In genomic region chr2:235510305-235510704, GRCh38 we compare ENCODE assay signal across 14 cellular contexts. TPM values are rescaled to one million over a fixed set of nuclear protein-coding genes. Genes with fewer than 3 reads are reported as not detected.
DNase-seq lines count a peak whose midpoint lies in the region; ATAC-seq, FAIRE-seq and TF ChIP-seq lines count a peak whose summit lies in the region.
"Had no signal": no experiment of that assay in that cellular context is flagged by ENCODE, and none has a peak within 500 bp of the region (broad histone marks: within the 10 kb centered on the region; RNA-seq: fewer than 3 reads in every experiment).

No MANE protein-coding gene starts in this region.

- no peaks in the 10 kb centered on the region for H3K36me3 ChIP-seq in HEK293 (ENCODE audit: control insufficient read depth in 2 of 2, insufficient read depth in 1 of 2, low read length in 2 of 2)
- no peaks in the 10 kb centered on the region for H3K36me3 ChIP-seq in astrocyte (ENCODE audit: insufficient read depth, low read length)
- H3K36me3 ChIP-seq in HepG2 (replicated peaks in 1 of 2; ENCODE audit: control insufficient read depth in 1 of 2, insufficient read depth in 2 of 2, low read length in 2 of 2): no peaks in the 10 kb centered on the region; a peak in 1 of 5 replicates
- no peaks in the 10 kb centered on the region for H3K36me3 ChIP-seq in trophoblast cell (ENCODE audit: control insufficient read depth in 1 of 2, insufficient read depth in 2 of 2, low read length in 2 of 2)
- H3K36me3 ChIP-seq in SK-N-SH (replicated peaks in 1 of 2; ENCODE audit: control insufficient read depth in 1 of 2, insufficient read depth in 2 of 2, low read length in 1 of 2): no peaks in the 10 kb centered on the region

- no peaks in the 10 kb centered on the region for H3K9me3 ChIP-seq in HEK293 (ENCODE audit: control insufficient read depth, insufficient read depth, low read depth, low read length)
- H3K9me3 ChIP-seq in astrocyte (ENCODE audit: insufficient read depth, low read depth, low read length): no peaks in the 10 kb centered on the region
- no peaks in the 10 kb centered on the region for H3K9me3 ChIP-seq in HepG2 (ENCODE audit: low read length)
- no peaks in the 10 kb centered on the region for H3K9me3 ChIP-seq in trophoblast cell (ENCODE audit: insufficient read depth, low read depth, low read length)
- no peaks in the 10 kb centered on the region for H3K9me3 ChIP-seq in SK-N-SH
- H3K9me3 ChIP-seq: Caco-2 had no signal

- H4K12ac ChIP-seq in trophoblast cell (ENCODE audit: low read depth, low read length): no peak overlapping the region

- H2AK5ac ChIP-seq in trophoblast cell (ENCODE audit: low read length): no peak overlapping the region

- H2AFZ ChIP-seq in astrocyte (ENCODE audit: low read depth, low read length) (no peak overlapping the region), HepG2 (ENCODE audit: low read length) (no peak overlapping the region), trophoblast cell (ENCODE audit: insufficient read depth, low read length, poor library complexity) (no peak overlapping the region), SK-N-SH (ENCODE audit: low read depth) (no peak overlapping the region)

- no peaks in the 10 kb centered on the region for H3F3A ChIP-seq in SK-N-SH (replicated peaks; ENCODE audit: insufficient read depth)

- no TSS peak for BruUV-seq in HepG2 (replicated peaks; lab: Mats Ljungman, UMichigan)

- H3K4me3 ChIP-seq in HEK293 (ENCODE audit: low read depth, low read length): no peak overlapping the region
- no peak overlapping the region for H3K4me3 ChIP-seq in astrocyte (ENCODE audit: insufficient read depth, low read depth, low read length)
- H3K4me3 ChIP-seq in HepG2 (replicated peaks in 1 of 3; ENCODE audit: insufficient read depth in 1 of 3, low read depth in 2 of 3, low read length in 3 of 3): no peak overlapping the region
- H3K4me3 ChIP-seq in trophoblast cell (ENCODE audit: low read depth, low read length): no peak overlapping the region
- no peak overlapping the region for H3K4me3 ChIP-seq in SK-N-SH (ENCODE audit: low read depth in 2 of 2, low read length in 1 of 2)

- no peak overlapping the region for H3K14ac ChIP-seq in trophoblast cell (ENCODE audit: low read length)

- no peaks in the 10 kb centered on the region for H3K27me3 Mint-ChIP-seq in astrocyte (ENCODE audit: low read depth, unreplicated experiment)

- H3K27ac Mint-ChIP-seq in astrocyte (ENCODE audit: unreplicated experiment): peak overlapping the region; percentile 11
- H3K27ac Mint-ChIP-seq: B cell; CD4-positive, CD25-positive, alpha-beta regulatory T cell had no signal

- H4K8ac ChIP-seq in trophoblast cell (ENCODE audit: low read depth, low read length): no peak overlapping the region

- POLR2A ChIA-PET in HEK293 (lab: Yijun Ruan, JAX) (no interaction called here), HepG2 (lab: Yijun Ruan, JAX) (no interaction called here), SK-N-SH (lab: Yijun Ruan, JAX) (no interaction called here)

- H3K4me3 Mint-ChIP-seq in astrocyte (ENCODE audit: unreplicated experiment): no peak overlapping the region
- H3K4me3 Mint-ChIP-seq: B cell; CD4-positive, CD25-positive, alpha-beta regulatory T cell had no signal

- H2BK5ac ChIP-seq in trophoblast cell (ENCODE audit: low read depth, low read length, poor library complexity): no peak overlapping the region

- H3K9ac ChIP-seq in astrocyte (ENCODE audit: low read length): no peak overlapping the region
- peak overlapping the region; percentile 10; the same call in 1 of the 2 replicates for H3K9ac ChIP-seq in HepG2 (ENCODE audit: insufficient read depth, low read depth, low read length)
- no peak overlapping the region for H3K9ac ChIP-seq in trophoblast cell (ENCODE audit: low read length)
- no peak overlapping the region for H3K9ac ChIP-seq in SK-N-SH

- H3K4ac ChIP-seq in trophoblast cell (ENCODE audit: low read depth, low read length): no peak overlapping the region

- TF ChIP-seq EP300 in HepG2 (IDR thresholded peaks at IDR 0.05; ENCODE audit: low read depth in 2 of 2, low read length in 2 of 2): no peak
- TF ChIP-seq EP300 in HepG2 (CRISPR knock-in tag; IDR thresholded peaks at IDR 0.05; ENCODE audit: borderline replicate concordance): no peak
- no peak for TF ChIP-seq EP300 in SK-N-SH (IDR thresholded peaks at IDR 0.05; ENCODE audit: borderline replicate concordance in 1 of 2, low read depth in 1 of 2, low read length in 1 of 2)

- in situ Hi-C loops in HepG2 (cut with HindIII; ENCODE audit: extremely low pct_ligation_motif_present, low pct_unique_long_range_greater_than_20kb): no loop called here

- no peaks in the 10 kb centered on the region for H3K9me2 ChIP-seq in SK-N-SH

- no peaks in the 10 kb centered on the region for H3K9me3 Mint-ChIP-seq in astrocyte (ENCODE audit: unreplicated experiment)

- ATAC-seq in HepG2 (no peak), GM21576 (IDR thresholded peaks at IDR 0.05; ENCODE audit: unreplicated experiment) (no peak), GM19452 (IDR thresholded peaks at IDR 0.05; ENCODE audit: unreplicated experiment) (no peak)

- H3K18ac ChIP-seq in trophoblast cell (ENCODE audit: low read length): peak overlapping the region; percentile 17

- TF ChIP-seq RAD21 in HepG2 (CRISPR knock-in tag; IDR thresholded peaks at IDR 0.05) (no peak), SK-N-SH (IDR thresholded peaks at IDR 0.05; ENCODE audit: low read length) (no peak)

- peaks cover 3% of the 10 kb centered on the region for H3K79me1 ChIP-seq in trophoblast cell (ENCODE audit: low read length)

- H2BK120ac ChIP-seq in trophoblast cell (ENCODE audit: insufficient read depth, low read length, poor library complexity): no peak overlapping the region

- peaks cover 70% of the 10 kb centered on the region for H4K20me1 ChIP-seq in astrocyte (ENCODE audit: insufficient read depth, low read length)
- peaks cover 8% of the 10 kb centered on the region; the same call in 1 of the 2 replicates for H4K20me1 ChIP-seq in HepG2 (ENCODE audit: insufficient read depth, low read length)
- peaks cover 38% of the 10 kb centered on the region for H4K20me1 ChIP-seq in SK-N-SH (ENCODE audit: insufficient read depth)

- H3K27me3 ChIP-seq in astrocyte (ENCODE audit: insufficient read depth, low read length) (no peaks in the 10 kb centered on the region), HepG2 (ENCODE audit: control insufficient read depth in 1 of 2, insufficient read depth in 2 of 2, low read length in 2 of 2) (no peaks in the 10 kb centered on the region), trophoblast cell (ENCODE audit: insufficient read depth, low read length) (no peaks in the 10 kb centered on the region), SK-N-SH (ENCODE audit: insufficient read depth) (no peaks in the 10 kb centered on the region)

- H3K4me1 Mint-ChIP-seq in astrocyte (ENCODE audit: low read depth, unreplicated experiment): peaks cover 20% of the 10 kb centered on the region
- H3K4me1 Mint-ChIP-seq: B cell; CD4-positive, CD25-positive, alpha-beta regulatory T cell had no signal

- no peak for DNase-seq in astrocyte (ENCODE audit: low read depth)
- peak; percentile 22 for DNase-seq in HepG2 (ENCODE audit: low spot score)
- DNase-seq in trophoblast cell: no peak
- no peak for DNase-seq in SK-N-SH
- DNase-seq in SHP77 treated with DMSO at 0.1 percent for 48 hours (lab: John Stamatoyannopoulos, UW): no peak
- DNase-seq: ACHN; Caco-2; CD4-positive, CD25-positive, alpha-beta regulatory T cell; H7; KG1 had no signal

- H2BK12ac ChIP-seq in trophoblast cell (ENCODE audit: low read length): no peak overlapping the region

- WGBS in HepG2 (ENCODE audit: low lambda C conversion rate): 11% methylated on average over 4 of the region's 4 CpGs
- WGBS in trophoblast cell (ENCODE audit: extremely low coverage, insufficient coverage, insufficient read length): no CpG with 5 or more reads among the region's 4 CpGs
- WGBS in SK-N-SH (ENCODE audit: low lambda C conversion rate): 96% methylated on average over 4 of the region's 4 CpGs

- H3K79me2 ChIP-seq in astrocyte (ENCODE audit: insufficient read depth, low read length) (peaks cover 58% of the 10 kb centered on the region), HepG2 (ENCODE audit: insufficient read depth, low read length) (peaks cover 87% of the 10 kb centered on the region), trophoblast cell (ENCODE audit: control insufficient read depth, insufficient read depth, low read length, poor library complexity) (peaks cover 4% of the 10 kb centered on the region), SK-N-SH (ENCODE audit: insufficient read depth) (peaks cover 71% of the 10 kb centered on the region)

- H3K4me2 ChIP-seq in astrocyte (ENCODE audit: low read length) (no peak overlapping the region), HepG2 (ENCODE audit: low read depth, low read length) (0 out of 2 replicates have a peak overlapping the region, but pooled peaks have one; percentile 31), trophoblast cell (ENCODE audit: low read length) (no peak overlapping the region), SK-N-SH (no peak overlapping the region)

- no peak overlapping the region for H4K91ac ChIP-seq in trophoblast cell (ENCODE audit: low read depth, low read length)

- peaks cover 8% of the 10 kb centered on the region for H3K36me3 Mint-ChIP-seq in astrocyte (ENCODE audit: low read depth, unreplicated experiment)
- H3K36me3 Mint-ChIP-seq: CD4-positive, CD25-positive, alpha-beta regulatory T cell had no signal

- no peak for TF ChIP-seq CTCF in HEK293 (tag by site-specific recombination; IDR thresholded peaks at IDR 0.05)
- TF ChIP-seq CTCF in astrocyte (IDR thresholded peaks at IDR 0.05; ENCODE audit: insufficient read depth, low read depth, low read length): no peak
- TF ChIP-seq CTCF in HepG2 (CRISPR knock-in tag; IDR thresholded peaks at IDR 0.05): no peak
- TF ChIP-seq CTCF in SK-N-SH (IDR thresholded peaks at IDR 0.05): no peak

- CTCF ChIA-PET in HEK293 (lab: Yijun Ruan, JAX) (no interaction called here), HepG2 (lab: Yijun Ruan, JAX; ENCODE audit: low intra/inter-chr PET ratio, low total read pairs) (no interaction called here), SK-N-SH (lab: Yijun Ruan, JAX) (interaction anchor here (1.4 kb wide), 1 partner anchor 12 kb away, joined by 4 read pairs; no protein-coding TSS in a partner anchor)

- no peak overlapping the region for H3K23ac ChIP-seq in trophoblast cell (ENCODE audit: low read length)

- peaks cover 3% of the 10 kb centered on the region for H3K4me1 ChIP-seq in HEK293 (ENCODE audit: control insufficient read depth, insufficient read depth, low read length)
- peaks cover 12% of the 10 kb centered on the region for H3K4me1 ChIP-seq in astrocyte (ENCODE audit: insufficient read depth, low read length)
- peaks cover 83% of the 10 kb centered on the region for H3K4me1 ChIP-seq in HepG2 (ENCODE audit: insufficient read depth, low read length)
- H3K4me1 ChIP-seq in trophoblast cell (ENCODE audit: control insufficient read depth in 1 of 2, insufficient read depth in 2 of 2, low read length in 2 of 2): peaks cover 10 to 20% of the 10 kb centered on the region in 2 experiments
- H3K4me1 ChIP-seq in SK-N-SH (ENCODE audit: control insufficient read depth in 1 of 2, insufficient read depth in 2 of 2, low read depth in 1 of 2, low read length in 1 of 2): peaks cover 3 to 4% of the 10 kb centered on the region in 2 experiments; a peak in 1 of 4 replicates

- FAIRE-seq in astrocyte (lab: Jason Lieb, UNC) (no peak), HepG2 (lab: Jason Lieb, UNC) (no peak)

- no peak overlapping the region for H3K27ac ChIP-seq in HEK293 (ENCODE audit: extremely low read depth, low read depth, low read length)
- H3K27ac ChIP-seq in astrocyte (ENCODE audit: low read depth, low read length): no peak overlapping the region
- peak overlapping the region; percentile 21 for H3K27ac ChIP-seq in HepG2 (ENCODE audit: extremely low read length, insufficient read depth, low read length)
- no peak overlapping the region for H3K27ac ChIP-seq in trophoblast cell (ENCODE audit: low read depth, low read length)
- no peak overlapping the region for H3K27ac ChIP-seq in SK-N-SH (ENCODE audit: low read depth in 2 of 2, low read length in 1 of 2)

- no peak for TF ChIP-seq POLR2A in HepG2 (IDR thresholded peaks at IDR 0.05; ENCODE audit: insufficient read depth in 1 of 2, low read depth in 2 of 2, low read length in 2 of 2)

- intact Hi-C loops in HepG2 (cut with micrococcal nuclease; ENCODE audit: unreplicated experiment): no loop called here

RNA-seq across cellular contexts. Expression of gene AGAP1, which starts 16.5 kb away (rescaled TPM):
- 37.3 and 39.4 TPM in 2 replicates for total RNA-seq in astrocyte
- total RNA-seq in HepG2 (2016; rRNA removed; fragmentation: Illumina TruSeq; extraction: Trizol): 21.2 and 21.3 TPM in 2 replicates
- total RNA-seq in HepG2 (2016; cell fraction: cytosol; rRNA removed; fragmentation: Illumina TruSeq; extraction: Trizol; ENCODE audit: low read depth): 15.6 and 16.1 TPM in 2 replicates
- 20.4 and 23.5 TPM in 2 replicates for total RNA-seq in HepG2 (2016; cell fraction: insoluble cytoplasmic fraction; rRNA removed; fragmentation: Illumina TruSeq; extraction: Trizol)
- 27.1 and 28.5 TPM in 2 replicates for total RNA-seq in HepG2 (2016; cell fraction: membrane; rRNA removed; fragmentation: Illumina TruSeq; extraction: Trizol)
- total RNA-seq in HepG2 (2016; cell fraction: nucleus; rRNA removed; fragmentation: Illumina TruSeq; extraction: Trizol): 28.8 and 34.0 TPM in 2 replicates
- 27.5 and 32.7 TPM in 2 replicates for polyA plus RNA-seq in HepG2 (2011; rRNA removed)
- 19.3 and 22.2 TPM in 2 replicates for polyA plus RNA-seq in HepG2 (2011; cell fraction: cytosol; rRNA removed)
- 33.7 and 43.0 TPM in 2 replicates for polyA plus RNA-seq in HepG2 (2011; cell fraction: nucleus; rRNA removed)
- polyA plus RNA-seq in HepG2 (2012): 20.5 and 29.8 TPM in 2 replicates
- polyA plus RNA-seq in HepG2 (2016; cell fraction: cytosol; fragmentation: Illumina TruSeq; extraction: Trizol; ENCODE audit: low read depth): 8.6 and 8.8 TPM in 2 replicates
- polyA plus RNA-seq in HepG2 (2016; cell fraction: insoluble cytoplasmic fraction; fragmentation: Illumina TruSeq; extraction: Trizol; ENCODE audit: low read depth): 21.8 and 25.4 TPM in 2 replicates
- polyA plus RNA-seq in HepG2 (2016; cell fraction: membrane; fragmentation: Illumina TruSeq; extraction: Trizol; ENCODE audit: low read depth): 26.9 and 28.8 TPM in 2 replicates
- polyA plus RNA-seq in HepG2 (2016; cell fraction: nucleus; fragmentation: Illumina TruSeq; extraction: Trizol; ENCODE audit: insufficient read depth, low read depth): 22.6 and 25.2 TPM in 2 replicates
- polyA minus RNA-seq in HepG2 (2011; rRNA and poly(A)+ RNA removed; ENCODE audit: low replicate concordance): 83.1 and 137 TPM in 2 replicates
- polyA minus RNA-seq in HepG2 (2011; cell fraction: cytosol; rRNA and poly(A)+ RNA removed): 22.7 and 29.5 TPM in 2 replicates
- polyA minus RNA-seq in HepG2 (2011; cell fraction: nucleus; rRNA and poly(A)+ RNA removed): 111 and 113 TPM in 2 replicates
- 17.8 and 18.9 TPM in 2 replicates for polyA plus RNA-seq in trophoblast cell (2013)
- 8.8 and 9.4 TPM in 2 replicates for polyA plus RNA-seq in SK-N-SH (2012; rRNA removed)
- 4.9 and 7.6 TPM in 2 replicates for polyA plus RNA-seq in SK-N-SH (2012; cell fraction: cytosol; rRNA removed)
- polyA plus RNA-seq in SK-N-SH (2012; cell fraction: nucleus; rRNA removed): 9.4 and 9.9 TPM in 2 replicates
- total RNA-seq: B cell had no signal
- polyA plus RNA-seq: CD4-positive, CD25-positive, alpha-beta regulatory T cell had no signal

Comparison
In these comparisons a context has a peak if more than half of its experiments do, and no peak if none do; other contexts are left out.
1. Of the 63 proteins assayed by ChIP-seq in both HepG2 and HEK293: peak only in HepG2: ATF2 and ZNF580; only in HEK293: none; in both: none; in neither: 61.